8 cellular contexts compared by ENCODE assay signal in the genomic region with DNA sequence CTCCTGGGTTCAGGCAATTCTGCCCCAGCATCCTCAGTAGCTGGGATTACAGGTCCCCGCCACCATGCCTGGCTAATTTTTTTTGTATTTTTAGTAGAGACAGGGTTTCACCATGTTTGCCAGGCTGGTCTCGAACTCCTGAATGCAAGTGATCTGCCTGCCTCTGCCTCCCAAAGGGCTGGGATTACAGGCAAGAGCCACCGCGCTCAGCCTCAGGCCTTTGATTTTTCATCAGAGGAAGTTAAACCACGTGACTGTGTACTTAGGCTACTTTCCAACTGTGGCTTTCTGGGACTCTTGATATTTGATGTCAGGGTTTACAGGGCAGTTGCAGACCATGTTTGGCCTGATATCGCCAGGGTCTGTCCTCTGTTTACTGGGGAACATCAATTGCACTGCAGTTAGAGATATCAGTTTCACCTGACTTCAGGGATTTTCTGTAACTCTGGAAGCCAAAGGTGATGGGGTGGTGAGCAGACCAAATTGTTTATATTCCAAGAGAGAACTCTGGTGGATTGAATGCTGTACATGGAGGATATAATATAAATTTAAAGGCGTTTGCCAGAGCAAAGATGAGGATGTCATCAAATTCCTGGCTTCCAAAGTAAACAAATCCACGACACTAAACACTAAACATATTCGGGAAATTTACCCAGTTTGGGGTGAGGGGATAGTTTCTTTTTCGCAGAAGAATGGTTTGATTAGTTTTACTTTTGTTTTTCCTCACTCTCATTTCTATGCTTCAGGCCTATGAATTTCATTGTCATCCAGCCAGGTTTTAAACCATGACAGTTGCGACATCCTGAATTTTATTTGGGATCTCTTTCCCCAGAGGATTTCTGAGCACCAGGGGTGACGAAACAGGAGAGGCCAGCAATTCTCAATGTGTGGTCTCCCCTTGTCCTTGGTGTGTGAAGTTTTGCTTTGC. TPM values are rescaled to one million over a fixed set of nuclear protein-coding genes. Genes with fewer than 3 reads are reported as not detected.
DNase-seq lines count a peak whose midpoint lies in the region; ATAC-seq lines count a peak whose summit lies in the region.

No MANE protein-coding gene starts in this region.

- peaks cover 55% of the 10 kb centered on the region for H3K36me3 Mint-ChIP-seq in activated naive CD4-positive, alpha-beta T cell treated with anti-CD3 and anti-CD28 coated beads, Interleukin-2, amount 10 ng/mL, durations not matched to agents 7 days and 5 days

- H3K27ac Mint-ChIP-seq in activated naive CD4-positive, alpha-beta T cell treated with anti-CD3 and anti-CD28 coated beads, Interleukin-2, amount 10 ng/mL, durations not matched to agents 7 days and 5 days: peak overlapping the region; percentile 62

- in situ Hi-C loops in SK-MEL-5 (cut with HindIII; ENCODE audit: low pct_unique_long_range_greater_than_20kb, low sequenced_read_pairs): no loop called here

- no peaks in the 10 kb centered on the region for H3K27me3 Mint-ChIP-seq in activated naive CD4-positive, alpha-beta T cell treated with anti-CD3 and anti-CD28 coated beads, Interleukin-2, amount 10 ng/mL, durations not matched to agents 7 days and 5 days

- H3K4me3 Mint-ChIP-seq in activated naive CD4-positive, alpha-beta T cell treated with anti-CD3 and anti-CD28 coated beads, Interleukin-2, amount 10 ng/mL, durations not matched to agents 7 days and 5 days: peak overlapping the region; percentile 17

- H3K4me1 Mint-ChIP-seq in activated naive CD4-positive, alpha-beta T cell treated with anti-CD3 and anti-CD28 coated beads, Interleukin-2, amount 10 ng/mL, durations not matched to agents 7 days and 5 days: peaks cover 67% of the 10 kb centered on the region

- no peak for ATAC-seq in GM19351 (IDR thresholded peaks at IDR 0.05; ENCODE audit: unreplicated experiment)

- CTCF ChIA-PET in activated naive CD4-positive, alpha-beta T cell treated with anti-CD3 and anti-CD28 coated beads, Interleukin-2, amount 10 ng/mL, durations not matched to agents 7 days and 5 days (lab: Charles Lee): interaction anchor here (1.8 kb wide), 1 partner anchor 14 kb away, joined by 6 read pairs; no protein-coding TSS in a partner anchor

- no peaks in the 10 kb centered on the region for H3K9me3 Mint-ChIP-seq in activated naive CD4-positive, alpha-beta T cell treated with anti-CD3 and anti-CD28 coated beads, Interleukin-2, amount 10 ng/mL, durations not matched to agents 7 days and 5 days

- DNase-seq in activated naive CD4-positive, alpha-beta T cell treated with anti-CD3 and anti-CD28 coated beads, Interleukin-2, amount 10 ng/mL, durations not matched to agents 7 days and 5 days: peak; percentile 37
- no peak for DNase-seq in activated naive CD4-positive, alpha-beta T cell treated with Interleukin-2 at 50 U/mL for 16 hours
- DNase-seq in SK-MEL-5 (ENCODE audit: low read depth, low spot score) (peak; percentile 23), fibroblast of gingiva (ENCODE audit: low read depth) (peak; percentile 84), putamen (ENCODE audit: low spot score) (peak; percentile 34), cortex of kidney (lab: John Stamatoyannopoulos, UW) (no peak), RKO (ENCODE audit: low spot score) (no peak)

RNA-seq across cellular contexts. Expression of gene PSMF1, which starts 4.2 kb away (rescaled TPM):
- total RNA-seq in SK-MEL-5 (2014; rRNA removed; shearing (Covaris generic)): 54.2 and 58.9 TPM in 2 replicates
- polyA plus RNA-seq in SK-MEL-5 (2015; cell fraction: cytosol; rRNA removed): 222 and 322 TPM in 2 replicates
- 46.4 and 77.4 TPM in 2 replicates for polyA plus RNA-seq in SK-MEL-5 (2015; cell fraction: nucleus; rRNA removed)

Comparison
In these comparisons a context has a peak if more than half of its experiments do, and no peak if none do; other contexts are left out.
1. DNase-seq: peak in activated naive CD4-positive, alpha-beta T cell treated with anti-CD3 and anti-CD28 coated beads, Interleukin-2, amount 10 ng/mL, durations not matched to agents 7 days and 5 days (single experiment), SK-MEL-5 (single experiment), fibroblast of gingiva (single experiment) and putamen (single experiment); none in activated naive CD4-positive, alpha-beta T cell treated with Interleukin-2 at 50 U/mL for 16 hours (single experiment), cortex of kidney (single experiment) and RKO (single experiment).